Comparison of ENCODE assay signal across 1 cellular context in genomic region chr2:239401450-239402227, GRCh38.
TF ChIP-seq lines count a peak whose summit lies in the region.

No MANE protein-coding gene starts in this region.

TF ChIP-seq in K562, 482 proteins besides CTCF, POLR2A, EP300 and RAD21 (continued from another document and continues in another):
- TF ChIP-seq THAP12 (CRISPR knock-in tag; IDR thresholded peaks at IDR 0.05) (peak; percentile 51; the same call in 1 of the 2 replicates), DIDO1 (tag; IDR thresholded peaks at IDR 0.05; ENCODE audit: low read depth) (peak; percentile 79), ZBTB26 (CRISPR knock-in tag; IDR thresholded peaks at IDR 0.05) (no peak), SREBF1 (IDR thresholded peaks at IDR 0.05; ENCODE audit: borderline replicate concordance, low read depth, low read length) (no peak), USF2 (CRISPR knock-in tag; IDR thresholded peaks at IDR 0.05) (peak; percentile 97), SETDB1 (IDR thresholded peaks at IDR 0.05; ENCODE audit: low read length) (no peak), RHOXF2B (CRISPR knock-in tag; conservative IDR thresholded peaks at IDR 0.05) (no peak), RBM15 (IDR thresholded peaks at IDR 0.05; ENCODE audit: insufficient read depth, low read length) (no peak), SAFB (IDR thresholded peaks at IDR 0.05; ENCODE audit: borderline replicate concordance, low read depth, low read length) (no peak; the same call in 1 of the 2 replicates), XRCC4 (IDR thresholded peaks at IDR 0.05; ENCODE audit: extremely low read depth, insufficient read depth, insufficient read length) (no peak), ZKSCAN8 (CRISPR knock-in tag; IDR thresholded peaks at IDR 0.05) (no peak), ZNF696 (CRISPR knock-in tag; conservative IDR thresholded peaks at IDR 0.05) (no peak), RNF219 (CRISPR knock-in tag; IDR thresholded peaks at IDR 0.05) (no peak), DMBX1 (CRISPR knock-in tag; IDR thresholded peaks at IDR 0.05; ENCODE audit: borderline replicate concordance) (no peak), ETS2 (tag; IDR thresholded peaks at IDR 0.05; ENCODE audit: borderline replicate concordance, poor library complexity, severe bottlenecking) (no peak), STAT5A (IDR thresholded peaks at IDR 0.05; ENCODE audit: borderline replicate concordance, low read length) (no peak), ZFP36 (IDR thresholded peaks at IDR 0.05; ENCODE audit: low read depth, low read length, partially characterized antibody) (no peak), AFF1 (IDR thresholded peaks at IDR 0.05; ENCODE audit: low read depth in 1 of 2, partially characterized antibody in 2 of 2) (no peak), ATF7 (IDR thresholded peaks at IDR 0.05) (peak; percentile 84), POU5F1 (IDR thresholded peaks at IDR 0.05; ENCODE audit: borderline replicate concordance, low read depth, low read length, partially characterized antibody) (no peak), SMAD4 (CRISPR knock-in tag; conservative IDR thresholded peaks at IDR 0.05) (peak; percentile 49; the same call in 1 of the 2 replicates), SP1 (CRISPR knock-in tag; IDR thresholded peaks at IDR 0.05) (peak; percentile 55; the same call in 1 of the 2 replicates), ZNF311 (CRISPR knock-in tag; IDR thresholded peaks at IDR 0.05) (no peak), ZNF609 (CRISPR knock-in tag; IDR thresholded peaks at IDR 0.05; ENCODE audit: borderline replicate concordance) (0 out of 2 replicates have a peak, but pooled peaks have one; percentile 9), ZNF77 (CRISPR knock-in tag; IDR thresholded peaks at IDR 0.05) (no peak), ZNF780A (CRISPR knock-in tag; IDR thresholded peaks at IDR 0.05) (no peak), MLX (CRISPR knock-in tag; conservative IDR thresholded peaks at IDR 0.05) (no peak), ZNF324 (CRISPR knock-in tag; IDR thresholded peaks at IDR 0.05) (no peak), HLTF (IDR thresholded peaks at IDR 0.05) (peak; percentile 71; the same call in 1 of the 2 replicates), DNMT1 (IDR thresholded peaks at IDR 0.05) (no peak), MECOM (CRISPR knock-in tag; IDR thresholded peaks at IDR 0.05) (no peak), MLLT1 (IDR thresholded peaks at IDR 0.05) (no peak), ZNF592 (IDR thresholded peaks at IDR 0.05) (peak; percentile 89), ARID2 (IDR thresholded peaks at IDR 0.05) (no peak), TRIM28 (IDR thresholded peaks at IDR 0.05) (no peak), MCM2 (IDR thresholded peaks at IDR 0.05; ENCODE audit: low read depth) (no peak), BRF1 (IDR thresholded peaks at IDR 0.05; ENCODE audit: borderline replicate concordance, extremely low read depth, insufficient read length) (no peak), NCOA1 (IDR thresholded peaks at IDR 0.05; ENCODE audit: low read depth) (no peak), PTRF (tag; IDR thresholded peaks at IDR 0.05) (no peak)
